Comparison of ENCODE assay signal across 8 cellular contexts in genomic region chr16:74999683-75000480, GRCh38. TPM values are rescaled to one million over a fixed set of nuclear protein-coding genes. Genes with fewer than 3 reads are reported as not detected.
DNase-seq lines count a peak whose midpoint lies in the region; ATAC-seq and TF ChIP-seq lines count a peak whose summit lies in the region.

No MANE protein-coding gene starts in this region.

- no peaks in the 10 kb centered on the region for H3K9me2 ChIP-seq in DOHH2 (replicated peaks; ENCODE audit: control insufficient read depth, low read length)

- H3K27ac ChIP-seq in DOHH2 (ENCODE audit: low read depth, low read length) (no peak overlapping the region), Panc1 (ENCODE audit: low read length) (peak overlapping the region; percentile 79), transverse colon (peak overlapping the region; percentile 84 to 91 (median 88))

- no peak for TF ChIP-seq CTCF in DOHH2 (IDR thresholded peaks at IDR 0.05; ENCODE audit: low read depth, low read length, poor library complexity, severe bottlenecking)
- no peak for TF ChIP-seq CTCF in Panc1 (IDR thresholded peaks at IDR 0.05)
- no peak for TF ChIP-seq CTCF in transverse colon (IDR thresholded peaks at IDR 0.05)

- no peaks in the 10 kb centered on the region for H3F3A ChIP-seq in DOHH2 (ENCODE audit: control insufficient read depth, insufficient read depth)

- no peak for DNase-seq in Panc1 (ENCODE audit: low read depth, low spot score)
- DNase-seq in activated naive CD4-positive, alpha-beta T cell treated with Interleukin-2 at 50 U/mL for 16 hours = peak; percentile 64
- DNase-seq in glomerular visceral epithelial cell (ENCODE audit: extremely low spot score) = peak; percentile 20
- DNase-seq in nucleus accumbens (lab: John Stamatoyannopoulos, UW) = peak in 45 of 56 donors; percentile 11 to 78 (median 35)
- DNase-seq in transverse colon = peak; percentile 69

- in situ Hi-C loops in Panc1 (cut with HindIII; ENCODE audit: low pct_unique_long_range_greater_than_20kb, low sequenced_read_pairs) (no loop called here), transverse colon (cut with MboI; ENCODE audit: low pct_ligation_motif_present in 1 of 4, low pct_unique_long_range_greater_than_20kb in 1 of 4, low sequenced_read_pairs in 3 of 4) (loop anchor here (5.0 to 25.0 kb wide), 3 partner anchors 105 to 387 kb away; no protein-coding TSS in a partner anchor)

- intact Hi-C loops in Panc1 (cut with micrococcal nuclease; ENCODE audit: unreplicated experiment) (loop anchor here (2.0 kb wide), 1 partner anchor 111 kb away; no protein-coding TSS in a partner anchor), transverse colon (cut with DNase I; ENCODE audit: low total_unique reads) (no loop called here)

- ATAC-seq in HG02759 (IDR thresholded peaks at IDR 0.05; ENCODE audit: unreplicated experiment) (peak; percentile 27), Panc1 (peak; percentile 40), GM19452 (IDR thresholded peaks at IDR 0.05; ENCODE audit: unreplicated experiment) (no peak)

- CTCF ChIA-PET in Panc1 (lab: Charles Lee) = no interaction called here

- H3K4me2 ChIP-seq in DOHH2 (ENCODE audit: low read length) = peak overlapping the region; percentile 88

- BruUV-seq in Panc1 (replicated peaks; lab: Mats Ljungman, UMichigan) = no TSS peak

- POLR2A ChIA-PET in Panc1 (lab: Charles Lee) = no interaction called here

- peaks cover 31% of the 10 kb centered on the region for H3K27me3 ChIP-seq in DOHH2 (ENCODE audit: control insufficient read depth, low read length)
- no peaks in the 10 kb centered on the region for H3K27me3 ChIP-seq in Panc1 (ENCODE audit: control insufficient read depth, insufficient read depth, low read length)
- H3K27me3 ChIP-seq in transverse colon = no peaks in the 10 kb centered on the region

- H3K36me3 ChIP-seq in DOHH2 (ENCODE audit: control insufficient read depth, low read length) = no peaks in the 10 kb centered on the region
- no peaks in the 10 kb centered on the region for H3K36me3 ChIP-seq in Panc1 (ENCODE audit: control insufficient read depth, insufficient read depth, low read length)
- no peaks in the 10 kb centered on the region for H3K36me3 ChIP-seq in transverse colon

- H3K9me3 ChIP-seq in DOHH2 (ENCODE audit: control insufficient read depth, insufficient read depth, low read length) (no peaks in the 10 kb centered on the region), Panc1 (ENCODE audit: control insufficient read depth, insufficient read depth, low read depth, low read length) (no peaks in the 10 kb centered on the region), transverse colon (no peaks in the 10 kb centered on the region)

- WGBS in transverse colon (ENCODE audit: low coverage in 1 of 2), 2 donors = 5% methylated on average over 34 of the region's 66 CpGs; no CpG with 5 or more reads in 1 of the 2 donors

- 0 out of 2 replicates have a peak, but pooled peaks cover 4% of the 10 kb centered on the region for H4K20me1 ChIP-seq in DOHH2 (ENCODE audit: control insufficient read depth, insufficient read depth, low read depth, low read length)

- no peak for TF ChIP-seq POLR2A in transverse colon (IDR thresholded peaks at IDR 0.05)

- H3K4me3 ChIP-seq in DOHH2 (ENCODE audit: low read length) (peak overlapping the region; percentile 80), Panc1 (ENCODE audit: low read depth in 2 of 2, low read length in 2 of 2) (peak overlapping the region; percentile 76 to 83), transverse colon (peak overlapping the region; percentile 77 to 97 (median 95))

- H3K79me2 ChIP-seq in DOHH2 (ENCODE audit: control insufficient read depth, low read length) = peaks cover 32% of the 10 kb centered on the region

- H3K4me1 ChIP-seq in DOHH2 (ENCODE audit: control insufficient read depth, low read length) (peaks cover 42% of the 10 kb centered on the region), Panc1 (ENCODE audit: control insufficient read depth, insufficient read depth, low read length) (peaks cover 22% of the 10 kb centered on the region), transverse colon (peaks cover 0 to 25% (median 21%) of the 10 kb centered on the region in 4 donors)

- TF ChIP-seq EP300 in transverse colon (IDR thresholded peaks at IDR 0.05; ENCODE audit: low read depth) = no peak

RNA-seq across cellular contexts. Expression of gene ZNRF1, which starts 1.1 kb away (rescaled TPM):
- total RNA-seq in Panc1 (2021; ENCODE audit: unreplicated experiment) (52.3 TPM), transverse colon (10 to 100 TPM; 28.5 to 58.4 (median 40.4) TPM)
- 31.5 TPM for polyA plus RNA-seq in Panc1 (2012; ENCODE audit: insufficient read length)

RNA-seq across cellular contexts. Expression of gene WDR59, which starts 15.0 kb away (rescaled TPM):
- total RNA-seq in Panc1 (2021; ENCODE audit: unreplicated experiment) = 58.7 TPM
- polyA plus RNA-seq in Panc1 (2012; ENCODE audit: insufficient read length) = 42.7 TPM
- 100 to 1,000 TPM in 1 of 4 donors, 10 to 100 TPM in 3; 29.1 to 112 (median 42.6) TPM for total RNA-seq in transverse colon
